ENCODE assay signal across 25 cellular contexts in the genomic region with DNA sequence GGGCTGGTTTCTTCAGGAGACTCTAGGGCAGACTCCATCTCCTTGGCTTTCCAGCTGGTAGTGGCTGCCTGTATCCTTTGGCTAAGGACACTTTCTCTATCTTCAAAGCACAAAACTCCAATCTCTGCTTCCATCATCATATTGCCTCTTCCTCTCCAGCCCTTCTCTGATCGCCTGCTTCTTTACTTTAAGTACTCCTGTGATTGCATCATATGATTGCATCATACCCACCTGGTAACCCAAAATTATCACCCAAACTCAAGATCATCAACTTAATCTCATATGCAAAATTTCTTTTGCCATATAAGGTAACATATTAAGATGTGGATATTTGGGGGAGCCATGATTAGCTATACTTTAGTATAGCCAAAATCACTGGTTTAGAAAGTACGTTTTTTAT.
DNase-seq lines count a peak whose midpoint lies in the region; ATAC-seq and TF ChIP-seq lines count a peak whose summit lies in the region.
"Had no signal": no experiment of that assay in that cellular context is flagged by ENCODE, and none has a peak within 500 bp of the region (broad histone marks: within the 10 kb centered on the region; RNA-seq: fewer than 3 reads in every experiment).

No MANE protein-coding gene starts in this region.

- H3K79me2 ChIP-seq in PC-9 (ENCODE audit: low read depth) = no peaks in the 10 kb centered on the region

- DNase-seq in DMS153 treated with DMSO at 0.1 percent for 48 hours (lab: John Stamatoyannopoulos, UW; ENCODE audit: unreplicated experiment) = peak; percentile 36
- DNase-seq in PC-9 = no peak
- DNase-seq: activated CD4-positive, alpha-beta T cell treated with anti-CD3 and anti-CD28 coated beads, Interleukin-2, amount 10 ng/mL, durations not matched to agents 24 days and 14 days; activated naive CD8-positive, alpha-beta T cell treated with anti-CD3 and anti-CD28 coated beads, Interleukin-2, amount 50 U/mL, for 24 hours; dorsolateral prefrontal cortex; EL; foreskin keratinocyte; GOT3; hippocampal formation; kidney; naive thymus-derived CD4-positive, alpha-beta T cell; NCI-H1105; NCI-H2171 treated with DMSO at 0.1 percent for 48 hours; pancreas; stimulated activated naive B cell treated with anti-CD40 and anti-IgM and Interleukin-4, amounts not matched to agents 10 μg/mL and 1 μg/mL and 100 μg/mL, for 72 hours; T-cell had no signal

- no peak overlapping the region for H3K9ac ChIP-seq in HUES64 (ENCODE audit: low read depth, low read length)
- peak overlapping the region; percentile 18; the same call in 1 of the 2 replicates for H3K9ac ChIP-seq in iPS-20b (ENCODE audit: low read depth, low read length)
- H3K9ac ChIP-seq: KMS-11 had no signal

- no peak for TF ChIP-seq CTCF in PC-9 (conservative IDR thresholded peaks at IDR 0.05)

- H3K36me3 ChIP-seq in HUES64 (ENCODE audit: insufficient read depth, low read length) = no peaks in the 10 kb centered on the region
- H3K36me3 ChIP-seq in PC-9 (ENCODE audit: low read depth) = no peaks in the 10 kb centered on the region
- no peaks in the 10 kb centered on the region for H3K36me3 ChIP-seq in iPS-20b (ENCODE audit: insufficient read depth, low read depth, low read length)
- H3K36me3 ChIP-seq: pancreas, thoracic aorta had no signal

- no TSS peak for BruUV-seq in PC-9 (replicated peaks; lab: Mats Ljungman, UMichigan)

- H3K9me3 ChIP-seq in HUES64 (ENCODE audit: insufficient read depth, low read depth, low read length) (no peaks in the 10 kb centered on the region), PC-9 (ENCODE audit: insufficient read depth, low read depth) (no peaks in the 10 kb centered on the region), iPS-20b (ENCODE audit: insufficient read depth, low read depth, low read length) (no peaks in the 10 kb centered on the region)
- H3K9me3 ChIP-seq: pancreas, thoracic aorta had no signal

- peak overlapping the region; percentile 14; the same call in 1 of the 2 replicates for H2AFZ ChIP-seq in PC-9

- POLR2A ChIA-PET in PC-9 (lab: Charles Lee; ENCODE audit: unreplicated experiment) = no interaction called here

- ATAC-seq in HG02840 (IDR thresholded peaks at IDR 0.05; ENCODE audit: low FRiP score, unreplicated experiment) = no peak
- no peak for ATAC-seq in HG03354 (IDR thresholded peaks at IDR 0.05; ENCODE audit: poor library complexity, severe bottlenecking, unreplicated experiment)
- ATAC-seq in HG02970 (IDR thresholded peaks at IDR 0.05; ENCODE audit: low FRiP score, unreplicated experiment) = no peak
- ATAC-seq: activated naive CD8-positive, alpha-beta T cell treated with anti-CD3 and anti-CD28 coated beads, Interleukin-2, amount 50 U/mL, for 24 hours; foreskin keratinocyte; naive thymus-derived CD4-positive, alpha-beta T cell; pancreas; sciatic nerve; stimulated activated naive B cell treated with anti-CD40 and anti-IgM and Interleukin-4, amounts not matched to agents 10 μg/mL and 1 μg/mL and 100 μg/mL, for 72 hours; T-cell had no signal

- no peaks in the 10 kb centered on the region; the same call in 1 of the 2 replicates for H3F3A ChIP-seq in PC-9 (ENCODE audit: insufficient read depth, low read depth)

- no peaks in the 10 kb centered on the region for H4K20me1 ChIP-seq in PC-9 (ENCODE audit: insufficient read depth)

- H3K4me3 ChIP-seq in HUES64 (ENCODE audit: low read length) (no peak overlapping the region), PC-9 (no peak overlapping the region), iPS-20b (ENCODE audit: low read length) (no peak overlapping the region)
- H3K4me3 ChIP-seq: dorsolateral prefrontal cortex, pancreas, thoracic aorta had no signal

- 96% methylated on average over 2 of the region's 2 CpGs for WGBS in HUES64

- CTCF ChIA-PET in PC-9 (lab: Charles Lee) = no interaction called here

- peaks cover 31% of the 10 kb centered on the region for H3K4me1 ChIP-seq in HUES64 (ENCODE audit: insufficient read depth, low read length)
- H3K4me1 ChIP-seq in PC-9 (replicated peaks; ENCODE audit: insufficient read depth) = 0 out of 2 replicates have a peak, but pooled peaks cover 8% of the 10 kb centered on the region
- H3K4me1 ChIP-seq in iPS-20b (ENCODE audit: insufficient read depth, low read length) = peaks cover 23% of the 10 kb centered on the region
- H3K4me1 ChIP-seq: foreskin keratinocyte, pancreas had no signal

- H3K9me2 ChIP-seq in PC-9 (ENCODE audit: insufficient read depth) = 0 out of 2 replicates have a peak, but pooled peaks cover 4% of the 10 kb centered on the region

- H3K27ac ChIP-seq in HUES64 (ENCODE audit: low read depth, low read length) (peak overlapping the region; percentile 9; the same call in 1 of the 2 replicates), PC-9 (no peak overlapping the region), iPS-20b (ENCODE audit: low read length) (no peak overlapping the region)
- H3K27ac ChIP-seq: dorsolateral prefrontal cortex, epithelial cell of prostate, foreskin keratinocyte, KMS-11, pancreas, thoracic aorta had no signal

- intact Hi-C loops in PC-9 (cut with micrococcal nuclease; ENCODE audit: unreplicated experiment) = no loop called here

- H3K27me3 ChIP-seq in HUES64 (ENCODE audit: insufficient read depth, low read length) = no peaks in the 10 kb centered on the region
- H3K27me3 ChIP-seq in PC-9 (ENCODE audit: insufficient read depth, low read depth) = no peaks in the 10 kb centered on the region
- H3K27me3 ChIP-seq in iPS-20b (ENCODE audit: insufficient read depth, low read length) = no peaks in the 10 kb centered on the region
- H3K27me3 ChIP-seq: dorsolateral prefrontal cortex, foreskin keratinocyte, pancreas had no signal

- H3K4me2 ChIP-seq in PC-9 = no peak overlapping the region
- H3K4me2 ChIP-seq: KMS-11 had no signal
